Comparison of ENCODE assay signal across 19 cellular contexts in the genomic region with DNA sequence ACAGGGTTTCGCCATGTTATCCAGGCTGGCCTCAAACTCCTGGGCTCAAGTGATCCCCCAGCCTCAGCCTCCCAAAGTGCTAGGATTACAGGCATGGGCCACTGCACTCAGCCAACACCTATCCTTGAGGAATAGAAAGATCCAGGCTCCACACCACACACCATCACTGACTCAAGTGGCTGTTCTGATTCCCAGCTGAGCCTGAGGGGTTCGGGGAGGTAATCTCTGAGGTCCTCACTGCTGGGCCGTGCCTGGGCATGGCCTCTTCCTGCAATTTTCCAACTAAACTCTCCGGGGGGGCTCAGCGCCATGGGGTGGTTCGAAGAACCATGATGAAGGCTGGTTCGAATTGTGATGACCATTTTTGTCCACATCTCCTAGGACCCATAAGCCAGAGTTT. TPM values are rescaled to one million over a fixed set of nuclear protein-coding genes. Genes with fewer than 3 reads are reported as not detected.
DNase-seq lines count a peak whose midpoint lies in the region; ATAC-seq, FAIRE-seq and TF ChIP-seq lines count a peak whose summit lies in the region.
"Had no signal": no experiment of that assay in that cellular context is flagged by ENCODE, and none has a peak within 500 bp of the region (broad histone marks: within the 10 kb centered on the region; RNA-seq: fewer than 3 reads in every experiment).

No MANE protein-coding gene starts in this region.

- no peak for TF ChIP-seq RAD21 in H1 (IDR thresholded peaks at IDR 0.05 in 1 of 2, conservative IDR thresholded peaks at IDR 0.05 in 1 of 2; ENCODE audit: low read depth in 2 of 2, low read length in 2 of 2)

- CTCF ChIA-PET in H1 (lab: Charles Lee; ENCODE audit: partially characterized antibody), result interaction anchor here (0.5 to 15.4 kb wide), 12 partner anchors 10 to 269 kb away, joined by 3 to 315 read pairs (median 6); a partner anchor contains a TSS

- H4K20me1 ChIP-seq in H1 (replicated peaks in 1 of 2; ENCODE audit: control insufficient read depth in 1 of 2, insufficient read depth in 2 of 2, low read length in 2 of 2), result no peaks in the 10 kb centered on the region
- H4K20me1 ChIP-seq: BLaER1 treated with 17β-estradiol and CSF1 and Interleukin-3, amounts not matched to agents 10 nM and 100 nM had no signal

- DNase-seq in HFFc6 (no peak), H1 (ENCODE audit: low read depth in 1 of 2, low spot score in 2 of 2) (no peak), iPS-NIHi7 (ENCODE audit: extremely low spot score) (no peak), occipital lobe (lab: John Stamatoyannopoulos, UW) (no peak), endothelial cell (ENCODE audit: low spot score) (no peak)
- DNase-seq: activated CD4-positive, CD25-positive, alpha-beta regulatory T cell treated with anti-CD3 and anti-CD28 coated beads, Interleukin-2, amount 50 U/mL, for 72 hours; activated T-cell treated with anti-CD3 and anti-CD28 coated beads for 4 hours; DND-41; NCI-H1417 treated with DMSO at 0.1 percent for 48 hours; PC-3; T-cell had no signal

- H3K4me3 ChIP-seq in H1 (ENCODE audit: extremely low read depth in 1 of 4, insufficient read depth in 2 of 4, low read depth in 3 of 4, low read length in 4 of 4) (no peak overlapping the region), mucosa of rectum (ENCODE audit: low read length in 2 of 2) (peak overlapping the region; percentile 43 to 63)
- H3K4me3 ChIP-seq: BLaER1 treated with 17β-estradiol and CSF1 and Interleukin-3, amounts not matched to agents 10 nM and 100 nM; GM12878 had no signal

- peaks cover 88% of the 10 kb centered on the region for H3K4me1 Mint-ChIP-seq in HFFc6 (ENCODE audit: low read depth)
- peaks cover 23% of the 10 kb centered on the region for H3K4me1 Mint-ChIP-seq in endothelial cell (ENCODE audit: unreplicated experiment)
- H3K4me1 Mint-ChIP-seq: T-cell had no signal

- H3K27me3 Mint-ChIP-seq in HFFc6 (ENCODE audit: insufficient read depth), result no peaks in the 10 kb centered on the region; the same call in 1 of the 2 replicates
- H3K27me3 Mint-ChIP-seq in endothelial cell (ENCODE audit: unreplicated experiment), result peaks cover 1% of the 10 kb centered on the region

- H3K23me2 ChIP-seq in H1 (ENCODE audit: low read depth, low read length), result no peaks in the 10 kb centered on the region

- no peak overlapping the region for H4K91ac ChIP-seq in H1 (replicated peaks; ENCODE audit: insufficient read length, low read length)

- H2BK20ac ChIP-seq in H1 (ENCODE audit: low read length), result no peak overlapping the region

- no peak overlapping the region for H3K56ac ChIP-seq in H1 (replicated peaks; ENCODE audit: insufficient read length, low read depth, low read length)

- no peak for TF ChIP-seq POLR2A in H1 (IDR thresholded peaks at IDR 0.05; ENCODE audit: control extremely low read depth in 1 of 2, low read depth in 2 of 2, low read length in 2 of 2)

- H3K18ac ChIP-seq in H1 (ENCODE audit: extremely low read depth, low read length), result no peak overlapping the region

- H3K9me3 Mint-ChIP-seq in HFFc6, result no peaks in the 10 kb centered on the region
- no peaks in the 10 kb centered on the region for H3K9me3 Mint-ChIP-seq in endothelial cell (ENCODE audit: unreplicated experiment)
- H3K9me3 Mint-ChIP-seq: T-cell had no signal

- H2AK5ac ChIP-seq in H1 (ENCODE audit: low read depth, low read length), result 0 out of 2 replicates have a peak overlapping the region, but pooled peaks have one; percentile 32

- POLR2A ChIA-PET in H1 (lab: Charles Lee; ENCODE audit: partially characterized antibody), result interaction anchor here (1.1 kb wide), 1 partner anchor 18 kb away, joined by 3 read pairs; no protein-coding TSS in a partner anchor

- H3K9ac ChIP-seq in H1 (replicated peaks in 1 of 4; ENCODE audit: extremely low read depth in 1 of 4, low read depth in 3 of 4, low read length in 3 of 4) (no peak overlapping the region), mucosa of rectum (ENCODE audit: low read depth in 1 of 2, low read length in 2 of 2) (peak overlapping the region; percentile 43 to 76)
- H3K9ac ChIP-seq: BLaER1 treated with 17β-estradiol and CSF1 and Interleukin-3, amounts not matched to agents 10 nM and 100 nM had no signal

- 86% methylated on average over 7 of the region's 7 CpGs; no CpG with 5 or more reads in 1 of the 2 experiments for WGBS in H1 (ENCODE audit: extremely low coverage in 1 of 2, insufficient coverage in 1 of 2, insufficient read length in 1 of 2, insufficient replicate concordance in 2 of 2, low coverage in 1 of 2, low lambda C conversion rate in 2 of 2, missing lambda C conversion rate in 1 of 2), 2 experiments

- H3K4me3 Mint-ChIP-seq in HFFc6 (peak overlapping the region; percentile 96), endothelial cell (ENCODE audit: unreplicated experiment) (no peak overlapping the region)
- H3K4me3 Mint-ChIP-seq: T-cell had no signal

- H3K36me3 ChIP-seq in H1 (ENCODE audit: control insufficient read depth in 2 of 4, insufficient read depth in 4 of 4, low read length in 3 of 4) (no peaks in the 10 kb centered on the region), mucosa of rectum (ENCODE audit: control insufficient read depth in 2 of 2, insufficient read depth in 2 of 2, low read length in 2 of 2) (no peaks in the 10 kb centered on the region)
- H3K36me3 ChIP-seq: BLaER1 treated with 17β-estradiol and CSF1 and Interleukin-3, amounts not matched to agents 10 nM and 100 nM had no signal

- H3K79me1 ChIP-seq in H1 (ENCODE audit: low read depth, low read length), result no peaks in the 10 kb centered on the region

- H3K79me2 ChIP-seq in H1 (ENCODE audit: control insufficient read depth in 1 of 2, insufficient read depth in 2 of 2, low read length in 2 of 2), result no peaks in the 10 kb centered on the region

- H2BK12ac ChIP-seq in H1 (ENCODE audit: low read depth, low read length), result no peak overlapping the region

- no peak for ATAC-seq in GM18909 (IDR thresholded peaks at IDR 0.05; ENCODE audit: poor library complexity, unreplicated experiment)
- ATAC-seq: GM12878, PC-3, T-cell had no signal

- H3K9me3 ChIP-seq in H1 (ENCODE audit: insufficient read depth in 2 of 2, low read depth in 1 of 2, low read length in 1 of 2), result no peaks in the 10 kb centered on the region
- H3K9me3 ChIP-seq in mucosa of rectum (ENCODE audit: control insufficient read depth in 2 of 2, low read length in 2 of 2), result no peaks in the 10 kb centered on the region
- H3K9me3 ChIP-seq: BLaER1 treated with 17β-estradiol and CSF1 and Interleukin-3, amounts not matched to agents 10 nM and 100 nM had no signal

- H2BK120ac ChIP-seq in H1 (replicated peaks; ENCODE audit: low read depth, low read length), result no peak overlapping the region

- H3K27me3 ChIP-seq in H1 (replicated peaks in 1 of 4; ENCODE audit: control insufficient read depth in 3 of 4, extremely low read depth in 1 of 4, insufficient read depth in 3 of 4, low read length in 3 of 4) (no peaks in the 10 kb centered on the region), mucosa of rectum (ENCODE audit: control insufficient read depth in 2 of 2, insufficient read depth in 2 of 2, low read length in 2 of 2) (no peaks in the 10 kb centered on the region)
- H3K27me3 ChIP-seq: BLaER1 treated with 17β-estradiol and CSF1 and Interleukin-3, amounts not matched to agents 10 nM and 100 nM had no signal

- no peak overlapping the region for H3K4ac ChIP-seq in H1 (replicated peaks; ENCODE audit: insufficient read length, low read depth, low read length)

- FAIRE-seq in H1 (lab: Jason Lieb, UNC), result no peak
- FAIRE-seq: GM12878, keratinocyte had no signal

- H3K23ac ChIP-seq in H1 (ENCODE audit: insufficient read length), result no peak overlapping the region

- no peak overlapping the region for H4K5ac ChIP-seq in H1 (ENCODE audit: insufficient read length, low read depth, low read length)

- H2BK15ac ChIP-seq in H1 (ENCODE audit: low read length), result peak overlapping the region; percentile 5; the same call in 1 of the 2 replicates

- H3K27ac Mint-ChIP-seq in HFFc6, result peak overlapping the region; percentile 97
- H3K27ac Mint-ChIP-seq in endothelial cell (ENCODE audit: unreplicated experiment), result no peak overlapping the region
- H3K27ac Mint-ChIP-seq: T-cell had no signal

- TF ChIP-seq EP300 in H1 (IDR thresholded peaks at IDR 0.05; ENCODE audit: borderline replicate concordance in 1 of 2, low read depth in 2 of 2, low read length in 2 of 2), result no peak

- H4K8ac ChIP-seq in H1 (ENCODE audit: extremely low read depth, insufficient read depth, low read length), result no peak overlapping the region

- H3K14ac ChIP-seq in H1 (ENCODE audit: insufficient read length), result no peak overlapping the region

- no peak overlapping the region for H3K27ac ChIP-seq in H1 (ENCODE audit: low read depth, low read length)
- peak overlapping the region; percentile 83 to 85 for H3K27ac ChIP-seq in mucosa of rectum (ENCODE audit: low read depth in 2 of 2, low read length in 2 of 2)
- peak overlapping the region; percentile 27 for H3K27ac ChIP-seq in temporal lobe (ENCODE audit: low read depth, low read length)
- H3K27ac ChIP-seq: BLaER1 treated with 17β-estradiol and CSF1 and Interleukin-3, amounts not matched to agents 10 nM and 100 nM had no signal

- H2AFZ ChIP-seq in H1 (ENCODE audit: low read length), result no peak overlapping the region

- H3K4me2 ChIP-seq in H1 (ENCODE audit: insufficient read depth in 1 of 2, low read depth in 2 of 2, low read length in 2 of 2), result no peak overlapping the region

- TF ChIP-seq CTCF in HFFc6 (IDR thresholded peaks at IDR 0.05) (no peak), H1 (IDR thresholded peaks at IDR 0.05; ENCODE audit: control extremely low read depth in 1 of 3, insufficient read depth in 1 of 3, low read depth in 1 of 3, low read length in 3 of 3) (no peak), endothelial cell (IDR thresholded peaks at IDR 0.05; ENCODE audit: unreplicated experiment) (no peak)

- H3K4me1 ChIP-seq in H1 (replicated peaks in 1 of 4; ENCODE audit: control insufficient read depth in 3 of 4, insufficient read depth in 4 of 4, low read length in 3 of 4) (peaks cover 0 to 10% (median 5%) of the 10 kb centered on the region in 4 experiments; a peak in 4 of 7 replicates), mucosa of rectum (ENCODE audit: control insufficient read depth in 2 of 2, insufficient read depth in 2 of 2, low read length in 2 of 2) (peaks cover under 1 to 6% of the 10 kb centered on the region in 2 donors)

- H3K36me3 Mint-ChIP-seq in HFFc6 (ENCODE audit: low read depth) (peaks cover 49% of the 10 kb centered on the region), endothelial cell (ENCODE audit: low read depth, unreplicated experiment) (no peaks in the 10 kb centered on the region)
- H3K36me3 Mint-ChIP-seq: T-cell had no signal

- no peak overlapping the region for H2BK5ac ChIP-seq in H1 (ENCODE audit: low read depth, low read length)

RNA-seq across cellular contexts. Expression of a gene that starts 31.0 kb away (rescaled TPM):
- total RNA-seq in HFFc6 (2021; fragmentation: NEBNext Ultra II Directional; extraction: Animal tissue kit (Norgen Biotek cat#: 25700)), result under 1 TPM; 0.50 to 0.85 (median 0.76) TPM
- not detected in 2 replicates for total RNA-seq in H1 (2021; fragmentation: NEBNext Ultra II Directional; extraction: Animal tissue kit (Norgen Biotek cat#: 25700))
- 0.18 TPM in 1 of 2 replicates, not detected in the other for polyA plus RNA-seq in H1 (2011; rRNA removed)
- polyA plus RNA-seq in H1 (2011; cell fraction: cytosol; rRNA removed), result not detected
- not detected for polyA plus RNA-seq in H1 (2011; cell fraction: nucleus; rRNA removed)
- polyA plus RNA-seq in H1 (2012, experiment 1 of 2), result not detected in 4 replicates
- not detected for polyA plus RNA-seq in H1 (2012, experiment 2 of 2)
- polyA plus RNA-seq in H1 (2013, experiment 1 of 2), result not detected
- not detected for polyA plus RNA-seq in H1 (2013, experiment 2 of 2)
- polyA minus RNA-seq in H1 (2011; rRNA and poly(A)+ RNA removed), result not detected in 2 replicates
- not detected for polyA minus RNA-seq in H1 (2011; cell fraction: cytosol; rRNA and poly(A)+ RNA removed)
- polyA minus RNA-seq in H1 (2011; cell fraction: nucleus; rRNA and poly(A)+ RNA removed), result not detected
- not detected for total RNA-seq in temporal lobe
- not detected for total RNA-seq in occipital lobe
- not detected for total RNA-seq in endothelial cell (ENCODE audit: unreplicated experiment)
- total RNA-seq: GM12878, NCI-H460, PC-3, T-cell had no signal
- polyA plus RNA-seq: GM12878, keratinocyte, neural cell had no signal

RNA-seq across cellular contexts. Expression of a gene that starts 52.2 kb away (rescaled TPM):
- total RNA-seq in HFFc6 (2021; fragmentation: NEBNext Ultra II Directional; extraction: Animal tissue kit (Norgen Biotek cat#: 25700)), result 10 to 100 TPM in 5 of 6 experiments, 1 to 10 TPM in 1; 9.8 to 13.5 (median 11.0) TPM
- 6.8 and 7.9 TPM in 2 replicates for total RNA-seq in H1 (2021; fragmentation: NEBNext Ultra II Directional; extraction: Animal tissue kit (Norgen Biotek cat#: 25700))
- polyA plus RNA-seq in H1 (2011; rRNA removed), result 17.2 and 19.0 TPM in 2 replicates
- 14.6 TPM for polyA plus RNA-seq in H1 (2011; cell fraction: cytosol; rRNA removed)
- polyA plus RNA-seq in H1 (2011; cell fraction: nucleus; rRNA removed), result 26.8 TPM
- 8.6 to 13.2 TPM (median 10.8 TPM) in 4 replicates for polyA plus RNA-seq in H1 (2012, experiment 1 of 2)
- 5.0 TPM for polyA plus RNA-seq in H1 (2012, experiment 2 of 2)
- polyA plus RNA-seq in H1 (2013, experiment 1 of 2), result 15.8 TPM
- polyA plus RNA-seq in H1 (2013, experiment 2 of 2), result 16.5 TPM
- polyA minus RNA-seq in H1 (2011; rRNA and poly(A)+ RNA removed), result 13.5 and 14.2 TPM in 2 replicates
- polyA minus RNA-seq in H1 (2011; cell fraction: cytosol; rRNA and poly(A)+ RNA removed), result 6.1 TPM
- polyA minus RNA-seq in H1 (2011; cell fraction: nucleus; rRNA and poly(A)+ RNA removed), result 10.8 TPM
- 7.9 TPM for total RNA-seq in temporal lobe
- 11.9 TPM for total RNA-seq in occipital lobe
- 18.3 TPM for total RNA-seq in endothelial cell (ENCODE audit: unreplicated experiment)

Comparison
In these comparisons a context has a peak if more than half of its experiments do, and no peak if none do; other contexts are left out.
1. H3K4me3 ChIP-seq: peak in mucosa of rectum (2 of 2); none in H1 (0 of 4).
2. H3K9ac ChIP-seq: peak in mucosa of rectum (2 of 2); none in H1 (0 of 4).